ENCODE assay signal across 8 cellular contexts in the genomic region with DNA sequence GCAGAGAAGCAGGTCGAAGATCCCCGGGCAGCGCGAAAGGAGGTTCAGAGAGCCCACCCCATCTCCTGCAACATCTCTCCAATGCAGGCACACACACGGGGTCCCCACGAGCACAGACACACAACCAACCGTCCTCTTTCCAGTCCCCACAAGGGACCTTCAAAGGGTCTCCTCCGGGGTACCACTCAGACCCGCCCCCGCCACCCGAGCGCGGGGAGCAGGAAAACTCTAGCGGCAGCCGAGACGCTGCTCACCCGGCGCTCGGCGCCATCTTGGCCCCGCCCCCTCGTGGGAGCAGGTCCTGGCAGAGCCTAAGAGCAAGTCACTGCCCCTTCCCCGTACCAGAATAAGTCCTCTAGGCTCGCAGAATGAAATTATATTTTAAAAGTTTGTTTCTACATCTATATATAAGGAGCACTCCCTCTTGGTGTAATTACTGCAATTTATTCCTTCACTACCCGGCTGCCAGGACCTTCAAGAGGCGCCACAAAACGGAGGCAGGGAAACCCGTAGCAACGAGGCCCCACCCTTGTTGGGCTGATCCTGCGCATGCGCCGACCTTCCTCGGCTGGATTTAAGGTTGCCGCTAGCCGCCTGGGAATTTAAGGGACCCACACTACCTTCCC. TPM values are rescaled to one million over a fixed set of nuclear protein-coding genes. Genes with fewer than 3 reads are reported as not detected.
A peak's percentile ranks its signal among the peaks of the same experiment; 100 is the strongest.
DNase-seq lines count a peak whose midpoint lies in the region; ATAC-seq, FAIRE-seq and TF ChIP-seq lines count a peak whose summit lies in the region.

A gene with protein sequence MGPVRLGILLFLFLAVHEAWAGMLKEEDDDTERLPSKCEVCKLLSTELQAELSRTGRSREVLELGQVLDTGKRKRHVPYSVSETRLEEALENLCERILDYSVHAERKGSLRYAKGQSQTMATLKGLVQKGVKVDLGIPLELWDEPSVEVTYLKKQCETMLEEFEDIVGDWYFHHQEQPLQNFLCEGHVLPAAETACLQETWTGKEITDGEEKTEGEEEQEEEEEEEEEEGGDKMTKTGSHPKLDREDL (plus strand): TSS at position 560 of the 626 bp plus-strand sequence. CDS start 111 bp downstream, outside the sequence.
A gene (minus strand): TSS at position 284 of the 626 bp plus-strand sequence. CDS start 5,149 bp downstream, outside the sequence.

- H2AFZ ChIP-seq in H1 (ENCODE audit: low read length), result peak within 1 kb of the TSS; percentile 79; the same call in 1 of the 2 replicates

- TF ChIP-seq CTCF in H1 (IDR thresholded peaks at IDR 0.05; ENCODE audit: control extremely low read depth in 1 of 3, insufficient read depth in 1 of 3, low read depth in 1 of 3, low read length in 3 of 3), result peak in 1 of 3 experiments; percentile 1; a peak in 1 of 4 replicates

- H2BK20ac ChIP-seq in H1 (ENCODE audit: low read length), result no peak within 1 kb of the TSS

- peaks cover 0 to 6% of the 10 kb centered on the region in 2 experiments; a peak in 1 of 4 replicates for H3K79me2 ChIP-seq in H1 (ENCODE audit: control insufficient read depth in 1 of 2, insufficient read depth in 2 of 2, low read length in 2 of 2)

- no peaks in the 10 kb centered on the region; a peak in 1 of 8 replicates for H3K36me3 ChIP-seq in H1 (ENCODE audit: control insufficient read depth in 2 of 4, insufficient read depth in 4 of 4, low read length in 3 of 4)

- peak within 1 kb of the TSS; percentile 87 for H3K18ac ChIP-seq in H1 (ENCODE audit: extremely low read depth, low read length)

- peak within 1 kb of the TSS; percentile 60 for H4K8ac ChIP-seq in H1 (ENCODE audit: extremely low read depth, insufficient read depth, low read length)

- H3K27me3 ChIP-seq in H1 (replicated peaks in 1 of 4; ENCODE audit: control insufficient read depth in 3 of 4, extremely low read depth in 1 of 4, insufficient read depth in 3 of 4, low read length in 3 of 4), result no peaks in the 10 kb centered on the region

- H3K9me3 ChIP-seq in H1 (ENCODE audit: insufficient read depth in 2 of 2, low read depth in 1 of 2, low read length in 1 of 2), result no peaks in the 10 kb centered on the region

- no peak within 1 kb of the TSS for H3K23ac ChIP-seq in H1 (ENCODE audit: insufficient read length)

- peak within 1 kb of the TSS; percentile 75 to 98 (median 94) for H3K4me3 ChIP-seq in H1 (ENCODE audit: extremely low read depth in 1 of 4, insufficient read depth in 2 of 4, low read depth in 3 of 4, low read length in 4 of 4)

- CTCF ChIA-PET in H1 (lab: Charles Lee; ENCODE audit: partially characterized antibody), result no interaction called here

- peak within 1 kb of the TSS; percentile 42 for H3K56ac ChIP-seq in H1 (replicated peaks; ENCODE audit: insufficient read length, low read depth, low read length)

- peaks cover 8% of the 10 kb centered on the region for H3K23me2 ChIP-seq in H1 (ENCODE audit: low read depth, low read length)

- DNase-seq in COR-L47 (lab: John Stamatoyannopoulos, UW) (peak; percentile 96), HUDEP-2 (lab: John Stamatoyannopoulos, UW; ENCODE audit: unreplicated experiment in 76 of 76) (peak; percentile 40 to 93 (median 86)), NOMO-1 treated with dmso at 0.1 percent for 144 hours (lab: John Stamatoyannopoulos, UW; ENCODE audit: unreplicated experiment) (peak; percentile 94), H1 (ENCODE audit: low read depth in 1 of 2, low spot score in 2 of 2) (peak; percentile 89 to 94), mesenteric fat pad (ENCODE audit: low spot score) (peak; percentile 97)
- peak; percentile 85 to 88 (median 87) for DNase-seq in activated CD8-positive, alpha-beta memory T cell treated with anti-CD3 and anti-CD28 coated beads for 48 hours (ENCODE audit: low read depth in 2 of 3, low spot score in 2 of 3)
- peak; percentile 91 for DNase-seq in stimulated activated CD8-positive, alpha-beta memory T cell treated with anti-CD3 and anti-CD28 coated beads, Interleukin-15, amount 100 ng/mL, for 1 hour (ENCODE audit: low read depth)

- H3K4me1 ChIP-seq in H1 (replicated peaks in 1 of 4; ENCODE audit: control insufficient read depth in 3 of 4, insufficient read depth in 4 of 4, low read length in 3 of 4), result peaks cover 0 to 5% (median 1%) of the 10 kb centered on the region in 4 experiments; a peak in 4 of 7 replicates

- peak; percentile 54 to 66; a peak in 2 of 3 replicates for TF ChIP-seq POLR2A in H1 (IDR thresholded peaks at IDR 0.05; ENCODE audit: control extremely low read depth in 1 of 2, low read depth in 2 of 2, low read length in 2 of 2)

- H3K4me2 ChIP-seq in H1 (ENCODE audit: insufficient read depth in 1 of 2, low read depth in 2 of 2, low read length in 2 of 2), result peak within 1 kb of the TSS; percentile 74 to 92

- no peak within 1 kb of the TSS for H3K14ac ChIP-seq in H1 (ENCODE audit: insufficient read length)

- peak; percentile 54 for ATAC-seq in GM21360 (IDR thresholded peaks at IDR 0.05; ENCODE audit: unreplicated experiment)

- POLR2A ChIA-PET in H1 (lab: Charles Lee; ENCODE audit: partially characterized antibody), result interaction anchor here (2.5 to 19.1 kb wide), 2 partner anchors 15 to 24 kb away, joined by 10 to 414 read pairs; a partner anchor contains a TSS

- H4K5ac ChIP-seq in H1 (ENCODE audit: insufficient read length, low read depth, low read length), result peak within 1 kb of the TSS; percentile 59

- peak within 1 kb of the TSS; percentile 46 for H2BK5ac ChIP-seq in H1 (ENCODE audit: low read depth, low read length)

- no peak within 1 kb of the TSS for H2BK120ac ChIP-seq in H1 (replicated peaks; ENCODE audit: low read depth, low read length)

- peaks cover 0 to 1% of the 10 kb centered on the region in 2 experiments for H4K20me1 ChIP-seq in H1 (replicated peaks in 1 of 2; ENCODE audit: control insufficient read depth in 1 of 2, insufficient read depth in 2 of 2, low read length in 2 of 2)

- H2BK12ac ChIP-seq in H1 (ENCODE audit: low read depth, low read length), result peak within 1 kb of the TSS; percentile 80

- TF ChIP-seq EP300 in H1 (IDR thresholded peaks at IDR 0.05; ENCODE audit: borderline replicate concordance in 1 of 2, low read depth in 2 of 2, low read length in 2 of 2), result no peak

- 0 out of 2 replicates have a peak, but pooled peaks cover 4% of the 10 kb centered on the region for H3K79me1 ChIP-seq in H1 (ENCODE audit: low read depth, low read length)

- H3K4ac ChIP-seq in H1 (replicated peaks; ENCODE audit: insufficient read length, low read depth, low read length), result no peak within 1 kb of the TSS

- no peak within 1 kb of the TSS for H2AK5ac ChIP-seq in H1 (ENCODE audit: low read depth, low read length)

- peak within 1 kb of the TSS; percentile 87 to 96 (median 88) for H3K9ac ChIP-seq in H1 (replicated peaks in 1 of 4; ENCODE audit: extremely low read depth in 1 of 4, low read depth in 3 of 4, low read length in 3 of 4)

- no peak for TF ChIP-seq RAD21 in H1 (IDR thresholded peaks at IDR 0.05 in 1 of 2, conservative IDR thresholded peaks at IDR 0.05 in 1 of 2; ENCODE audit: low read depth in 2 of 2, low read length in 2 of 2)

- no peak for FAIRE-seq in H1 (lab: Jason Lieb, UNC)

- H3K27ac ChIP-seq in H1 (ENCODE audit: low read depth, low read length), result peak within 1 kb of the TSS; percentile 88

- WGBS in H1 (ENCODE audit: extremely low coverage in 1 of 2, insufficient coverage in 1 of 2, insufficient read length in 1 of 2, insufficient replicate concordance in 2 of 2, low coverage in 1 of 2, low lambda C conversion rate in 2 of 2, missing lambda C conversion rate in 1 of 2), 2 experiments, result 1% methylated on average over 35 of the region's 35 CpGs; no CpG with 5 or more reads in 1 of the 2 experiments

- peak within 1 kb of the TSS; percentile 31; the same call in 1 of the 2 replicates for H2BK15ac ChIP-seq in H1 (ENCODE audit: low read length)

- H4K91ac ChIP-seq in H1 (replicated peaks; ENCODE audit: insufficient read length, low read length), result no peak within 1 kb of the TSS

TF ChIP-seq in H1, 55 proteins besides CTCF, POLR2A, EP300 and RAD21 (continues in another document):
- TF ChIP-seq ASH2L (IDR thresholded peaks at IDR 0.05; ENCODE audit: low read length), result peak; percentile 82
- peak in 1 of 2 experiments; percentile 39; a peak in 2 of 4 replicates for TF ChIP-seq SIN3A (conservative IDR thresholded peaks at IDR 0.05 in 1 of 2, IDR thresholded peaks at IDR 0.05 in 1 of 2; ENCODE audit: low read depth in 1 of 2, low read length in 2 of 2)
- TF ChIP-seq KDM5A (IDR thresholded peaks at IDR 0.05; ENCODE audit: low read length), result peak; percentile 84
- peak in 1 of 2 experiments; percentile 36; a peak in 1 of 4 replicates for TF ChIP-seq HDAC2 (IDR thresholded peaks at IDR 0.05; ENCODE audit: borderline replicate concordance in 1 of 2, low read depth in 2 of 2, low read length in 2 of 2)
- TF ChIP-seq SP4 (IDR thresholded peaks at IDR 0.05; ENCODE audit: low read length), result peak; percentile 74; the same call in 1 of the 2 replicates
- TF ChIP-seq JUND (IDR thresholded peaks at IDR 0.05; ENCODE audit: low read length), result no peak
- TF ChIP-seq SRF (IDR thresholded peaks at IDR 0.05; ENCODE audit: low read depth, low read length), result no peak
- TF ChIP-seq GABPA (IDR thresholded peaks at IDR 0.05; ENCODE audit: borderline replicate concordance, insufficient read depth, low read length), result no peak
- TF ChIP-seq HDAC6 (IDR thresholded peaks at IDR 0.05; ENCODE audit: low read depth, low read length), result no peak
- no peak for TF ChIP-seq CHD1 (IDR thresholded peaks at IDR 0.05; ENCODE audit: low read depth, low read length)
- TF ChIP-seq CREB1 (IDR thresholded peaks at IDR 0.05), result peak; percentile 63

RNA-seq across cellular contexts. Expression of the first gene that starts in this region (rescaled TPM):
- total RNA-seq in H1 (2021; fragmentation: NEBNext Ultra II Directional; extraction: Animal tissue kit (Norgen Biotek cat#: 25700)), result 15.3 and 15.9 TPM in 2 replicates
- polyA plus RNA-seq in H1 (2011; rRNA removed), result 9.1 and 10.2 TPM in 2 replicates
- 15.9 TPM for polyA plus RNA-seq in H1 (2011; cell fraction: cytosol; rRNA removed)
- 11.4 TPM for polyA plus RNA-seq in H1 (2011; cell fraction: nucleus; rRNA removed)
- 18.3 to 21.4 TPM (median 19.8 TPM) in 4 replicates for polyA plus RNA-seq in H1 (2012, experiment 1 of 2)
- 7.7 TPM for polyA plus RNA-seq in H1 (2012, experiment 2 of 2)
- polyA plus RNA-seq in H1 (2013, experiment 1 of 2), result 14.0 TPM
- 17.1 TPM for polyA plus RNA-seq in H1 (2013, experiment 2 of 2)
- 8.2 and 8.3 TPM in 2 replicates for polyA minus RNA-seq in H1 (2011; rRNA and poly(A)+ RNA removed)
- 5.3 TPM for polyA minus RNA-seq in H1 (2011; cell fraction: cytosol; rRNA and poly(A)+ RNA removed)
- 6.8 TPM for polyA minus RNA-seq in H1 (2011; cell fraction: nucleus; rRNA and poly(A)+ RNA removed)
- 9.2 TPM for total RNA-seq in mesenteric fat pad

RNA-seq across cellular contexts. Expression of the second gene that starts in this region (rescaled TPM):
- 101 and 109 TPM in 2 replicates for total RNA-seq in H1 (2021; fragmentation: NEBNext Ultra II Directional; extraction: Animal tissue kit (Norgen Biotek cat#: 25700))
- polyA plus RNA-seq in H1 (2011; rRNA removed), result 66.7 and 113 TPM in 2 replicates
- polyA plus RNA-seq in H1 (2011; cell fraction: cytosol; rRNA removed), result 29.4 TPM
- 79.1 TPM for polyA plus RNA-seq in H1 (2011; cell fraction: nucleus; rRNA removed)
- 71.9 to 120 TPM (median 110 TPM) in 4 replicates for polyA plus RNA-seq in H1 (2012, experiment 1 of 2)
- 110 TPM for polyA plus RNA-seq in H1 (2012, experiment 2 of 2)
- polyA plus RNA-seq in H1 (2013, experiment 1 of 2), result 68.1 TPM
- polyA plus RNA-seq in H1 (2013, experiment 2 of 2), result 69.5 TPM
- 37.5 and 55.6 TPM in 2 replicates for polyA minus RNA-seq in H1 (2011; rRNA and poly(A)+ RNA removed)
- 42.3 TPM for polyA minus RNA-seq in H1 (2011; cell fraction: cytosol; rRNA and poly(A)+ RNA removed)
- polyA minus RNA-seq in H1 (2011; cell fraction: nucleus; rRNA and poly(A)+ RNA removed), result 32.4 TPM
- total RNA-seq in mesenteric fat pad, result 27.7 TPM

Comparison
In these comparisons a context has a peak if more than half of its experiments do, and no peak if none do; other contexts are left out.
1. Peak in every context shown above with its lines: DNase-seq, ATAC-seq, H3K4me3 ChIP-seq and H3K27ac ChIP-seq.